Comparison of ENCODE assay signal across 8 cellular contexts in the genomic region with DNA sequence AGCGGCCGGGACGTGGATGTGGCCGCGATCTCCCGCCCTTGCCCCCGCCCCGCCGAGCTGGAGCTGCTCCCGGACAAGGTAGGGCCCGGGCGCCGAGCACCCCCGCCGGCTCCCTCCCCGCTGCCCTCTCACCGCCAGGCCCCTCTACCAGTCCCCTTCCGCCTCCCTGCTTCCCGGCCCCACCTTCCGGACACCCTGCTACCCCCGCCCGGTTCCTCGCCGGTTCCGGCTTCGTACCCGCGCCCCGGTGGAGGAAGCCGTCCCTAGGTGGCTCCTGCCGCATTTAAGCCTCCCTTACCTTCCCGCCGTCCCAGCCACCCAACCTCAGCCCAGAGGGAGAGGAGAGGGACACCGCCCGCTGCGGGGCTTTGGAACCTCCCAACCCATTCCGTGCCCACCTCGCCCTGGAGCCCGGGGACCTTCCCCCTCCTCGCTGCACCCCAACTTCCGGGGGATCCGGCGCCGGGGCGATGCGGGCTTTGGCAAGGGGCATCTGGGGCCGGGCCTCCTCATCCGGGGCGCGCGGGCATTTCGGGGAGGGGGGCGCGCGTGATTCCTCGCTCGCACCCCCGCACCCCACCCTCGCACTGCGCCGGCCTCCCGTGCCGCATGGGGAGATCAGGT. TPM values are rescaled to one million over a fixed set of nuclear protein-coding genes. Genes with fewer than 3 reads are reported as not detected.
DNase-seq lines count a peak whose midpoint lies in the region; ATAC-seq, FAIRE-seq and TF ChIP-seq lines count a peak whose summit lies in the region.

No MANE protein-coding gene starts in this region.

- no peak overlapping the region for H2AK5ac ChIP-seq in H1 (ENCODE audit: low read depth, low read length)

- H3K4me3 ChIP-seq in DOHH2 (ENCODE audit: low read length) (peak overlapping the region; percentile 97), H1 (ENCODE audit: extremely low read depth in 1 of 4, insufficient read depth in 2 of 4, low read depth in 3 of 4, low read length in 4 of 4) (peak overlapping the region; percentile 91 to 100 (median 95)), mucosa of stomach (ENCODE audit: low read length) (peak overlapping the region; percentile 80)

- H3K27me3 ChIP-seq in DOHH2 (ENCODE audit: control insufficient read depth, low read length) (no peaks in the 10 kb centered on the region; the same call in 1 of the 2 replicates), H1 (replicated peaks in 1 of 4; ENCODE audit: control insufficient read depth in 3 of 4, extremely low read depth in 1 of 4, insufficient read depth in 3 of 4, low read length in 3 of 4) (no peaks in the 10 kb centered on the region; a peak in 1 of 7 replicates), mucosa of stomach (ENCODE audit: control insufficient read depth, insufficient read depth, low read length) (no peaks in the 10 kb centered on the region)

- H4K5ac ChIP-seq in H1 (ENCODE audit: insufficient read length, low read depth, low read length), result peak overlapping the region; percentile 45

- FAIRE-seq in H1 (lab: Jason Lieb, UNC), result no peak

- H3K27ac ChIP-seq in DOHH2 (ENCODE audit: low read depth, low read length) (peak overlapping the region; percentile 77), H1 (ENCODE audit: low read depth, low read length) (peak overlapping the region; percentile 74; the same call in 1 of the 2 replicates)

- H3K27me3 Mint-ChIP-seq in activated CD4-positive, alpha-beta memory T cell treated with anti-CD3 and anti-CD28 coated beads for 36 hours, result no peaks in the 10 kb centered on the region

- peak; percentile 26 for DNase-seq in LoVo (ENCODE audit: low spot score)
- DNase-seq in activated CD4-positive, alpha-beta memory T cell treated with anti-CD3 and anti-CD28 coated beads for 36 hours, result peak; percentile 68
- peak in 1 of 2 experiments; percentile 77 for DNase-seq in H1 (ENCODE audit: low read depth in 1 of 2, low spot score in 2 of 2)
- DNase-seq in stimulated activated CD8-positive, alpha-beta memory T cell treated with anti-CD3 and anti-CD28 coated beads, Interleukin-7, amount 100 ng/mL, for 24 hours (ENCODE audit: low read depth), result peak; percentile 41
- no peak for DNase-seq in midbrain (lab: John Stamatoyannopoulos, UW)

- intact Hi-C loops in activated CD4-positive, alpha-beta memory T cell treated with anti-CD3 and anti-CD28 coated beads for 36 hours (cut with micrococcal nuclease), result loop anchor here (1.0 to 10.0 kb wide), 7 partner anchors 159 to 1646 kb away; partner anchors contain the start of genes COMMD1, FAM161A, MDH1 and PEX13

- H2BK12ac ChIP-seq in H1 (ENCODE audit: low read depth, low read length), result no peak overlapping the region

- 0% methylated on average over 18 of the region's 63 CpGs; no CpG with 5 or more reads in 1 of the 2 experiments for WGBS in H1 (ENCODE audit: extremely low coverage in 1 of 2, insufficient coverage in 1 of 2, insufficient read length in 1 of 2, insufficient replicate concordance in 2 of 2, low coverage in 1 of 2, low lambda C conversion rate in 2 of 2, missing lambda C conversion rate in 1 of 2), 2 experiments

- H3K79me2 ChIP-seq in DOHH2 (ENCODE audit: control insufficient read depth, low read length) (peaks cover 54% of the 10 kb centered on the region), H1 (ENCODE audit: control insufficient read depth in 1 of 2, insufficient read depth in 2 of 2, low read length in 2 of 2) (peaks cover 41 to 51% of the 10 kb centered on the region in 2 experiments)

- no peak overlapping the region for H3K14ac ChIP-seq in H1 (ENCODE audit: insufficient read length)

- H2BK120ac ChIP-seq in H1 (replicated peaks; ENCODE audit: low read depth, low read length), result no peak overlapping the region

- H3F3A ChIP-seq in DOHH2 (ENCODE audit: control insufficient read depth, insufficient read depth), result no peaks in the 10 kb centered on the region

- no peak for TF ChIP-seq RAD21 in H1 (IDR thresholded peaks at IDR 0.05 in 1 of 2, conservative IDR thresholded peaks at IDR 0.05 in 1 of 2; ENCODE audit: low read depth in 2 of 2, low read length in 2 of 2)

- H3K79me1 ChIP-seq in H1 (ENCODE audit: low read depth, low read length), result no peaks in the 10 kb centered on the region

- H3K4me3 Mint-ChIP-seq in activated CD4-positive, alpha-beta memory T cell treated with anti-CD3 and anti-CD28 coated beads for 36 hours, result peak overlapping the region; percentile 88

- TF ChIP-seq CTCF in DOHH2 (IDR thresholded peaks at IDR 0.05; ENCODE audit: low read depth, low read length, poor library complexity, severe bottlenecking) (peak; percentile 35), H1 (IDR thresholded peaks at IDR 0.05; ENCODE audit: control extremely low read depth in 1 of 3, insufficient read depth in 1 of 3, low read depth in 1 of 3, low read length in 3 of 3) (no peak)

- CTCF ChIA-PET in activated CD4-positive, alpha-beta memory T cell treated with anti-CD3 and anti-CD28 coated beads for 36 hours (lab: Charles Lee), result interaction anchor here (1.1 kb wide), 1 partner anchor 21 kb away, joined by 3 read pairs; no protein-coding TSS in a partner anchor
- CTCF ChIA-PET in H1 (lab: Charles Lee; ENCODE audit: partially characterized antibody), result interaction anchor here (0.6 to 1.2 kb wide), 3 partner anchors 13 to 196 kb away, joined by 3 read pairs; no protein-coding TSS in a partner anchor

- H2BK20ac ChIP-seq in H1 (ENCODE audit: low read length), result no peak overlapping the region

- peak overlapping the region; percentile 58; the same call in 1 of the 2 replicates for H2BK5ac ChIP-seq in H1 (ENCODE audit: low read depth, low read length)

- peaks cover 7% of the 10 kb centered on the region for H3K36me3 Mint-ChIP-seq in activated CD4-positive, alpha-beta memory T cell treated with anti-CD3 and anti-CD28 coated beads for 36 hours

- peaks cover 36% of the 10 kb centered on the region for H3K4me1 Mint-ChIP-seq in activated CD4-positive, alpha-beta memory T cell treated with anti-CD3 and anti-CD28 coated beads for 36 hours (ENCODE audit: low read depth)

- no peak for TF ChIP-seq POLR2A in H1 (IDR thresholded peaks at IDR 0.05; ENCODE audit: control extremely low read depth in 1 of 2, low read depth in 2 of 2, low read length in 2 of 2)

- peak; percentile 19 for ATAC-seq in GM21825 (IDR thresholded peaks at IDR 0.05; ENCODE audit: unreplicated experiment)

- H3K36me3 ChIP-seq in DOHH2 (ENCODE audit: control insufficient read depth, low read length), result peaks cover 9% of the 10 kb centered on the region
- H3K36me3 ChIP-seq in H1 (ENCODE audit: control insufficient read depth in 2 of 4, insufficient read depth in 4 of 4, low read length in 3 of 4), result no peaks in the 10 kb centered on the region
- H3K36me3 ChIP-seq in mucosa of stomach (ENCODE audit: control insufficient read depth, insufficient read depth, low read length), result no peaks in the 10 kb centered on the region

- H3K4me1 ChIP-seq in DOHH2 (ENCODE audit: control insufficient read depth, low read length), result peaks cover 54% of the 10 kb centered on the region
- peaks cover 4 to 21% (median 11%) of the 10 kb centered on the region in 4 experiments for H3K4me1 ChIP-seq in H1 (replicated peaks in 1 of 4; ENCODE audit: control insufficient read depth in 3 of 4, insufficient read depth in 4 of 4, low read length in 3 of 4)
- H3K4me1 ChIP-seq in mucosa of stomach (ENCODE audit: control insufficient read depth, insufficient read depth, low read length), result peaks cover 17% of the 10 kb centered on the region

- peak overlapping the region; percentile 17 for H3K56ac ChIP-seq in H1 (replicated peaks; ENCODE audit: insufficient read length, low read depth, low read length)

- no peaks in the 10 kb centered on the region for H3K9me2 ChIP-seq in DOHH2 (replicated peaks; ENCODE audit: control insufficient read depth, low read length)

- no peak overlapping the region for H2AFZ ChIP-seq in H1 (ENCODE audit: low read length)

- no peak overlapping the region for H3K23ac ChIP-seq in H1 (ENCODE audit: insufficient read length)

- H4K20me1 ChIP-seq in DOHH2 (ENCODE audit: control insufficient read depth, insufficient read depth, low read depth, low read length) (peaks cover 25% of the 10 kb centered on the region), H1 (replicated peaks in 1 of 2; ENCODE audit: control insufficient read depth in 1 of 2, insufficient read depth in 2 of 2, low read length in 2 of 2) (peaks cover 18 to 20% of the 10 kb centered on the region in 2 experiments)

- POLR2A ChIA-PET in activated CD4-positive, alpha-beta memory T cell treated with anti-CD3 and anti-CD28 coated beads for 36 hours (lab: Charles Lee), result interaction anchor here (1.1 to 1.4 kb wide), 3 partner anchors 20 to 113 kb away, joined by 4 to 6 read pairs (median 6); no protein-coding TSS in a partner anchor
- POLR2A ChIA-PET in H1 (lab: Charles Lee; ENCODE audit: partially characterized antibody), result interaction anchor here (0.9 to 1.5 kb wide), 2 partner anchors 13 to 49 kb away, joined by 3 read pairs; no protein-coding TSS in a partner anchor

- peak overlapping the region; percentile 65 to 85 (median 73) for H3K9ac ChIP-seq in H1 (replicated peaks in 1 of 4; ENCODE audit: extremely low read depth in 1 of 4, low read depth in 3 of 4, low read length in 3 of 4)
- peak overlapping the region; percentile 97 for H3K9ac ChIP-seq in mucosa of stomach (ENCODE audit: low read length)

- no peaks in the 10 kb centered on the region; the same call in 1 of the 2 replicates for H3K23me2 ChIP-seq in H1 (ENCODE audit: low read depth, low read length)

- peak overlapping the region; percentile 96 for H3K27ac Mint-ChIP-seq in activated CD4-positive, alpha-beta memory T cell treated with anti-CD3 and anti-CD28 coated beads for 36 hours

- TF ChIP-seq EP300 in H1 (IDR thresholded peaks at IDR 0.05; ENCODE audit: borderline replicate concordance in 1 of 2, low read depth in 2 of 2, low read length in 2 of 2), result no peak

- H2BK15ac ChIP-seq in H1 (ENCODE audit: low read length), result no peak overlapping the region

- H4K91ac ChIP-seq in H1 (replicated peaks; ENCODE audit: insufficient read length, low read length), result no peak overlapping the region

- no peaks in the 10 kb centered on the region for H3K9me3 ChIP-seq in DOHH2 (ENCODE audit: control insufficient read depth, insufficient read depth, low read length)
- no peaks in the 10 kb centered on the region for H3K9me3 ChIP-seq in H1 (ENCODE audit: insufficient read depth in 2 of 2, low read depth in 1 of 2, low read length in 1 of 2)
- no peaks in the 10 kb centered on the region for H3K9me3 ChIP-seq in mucosa of stomach (ENCODE audit: control insufficient read depth, low read length)

- H3K18ac ChIP-seq in H1 (ENCODE audit: extremely low read depth, low read length), result peak overlapping the region; percentile 85

- H3K4me2 ChIP-seq in DOHH2 (ENCODE audit: low read length) (peak overlapping the region; percentile 73), H1 (ENCODE audit: insufficient read depth in 1 of 2, low read depth in 2 of 2, low read length in 2 of 2) (peak overlapping the region; percentile 43 to 61)

- H3K4ac ChIP-seq in H1 (replicated peaks; ENCODE audit: insufficient read length, low read depth, low read length), result no peak overlapping the region

- no peaks in the 10 kb centered on the region for H3K9me3 Mint-ChIP-seq in activated CD4-positive, alpha-beta memory T cell treated with anti-CD3 and anti-CD28 coated beads for 36 hours

- H4K8ac ChIP-seq in H1 (ENCODE audit: extremely low read depth, insufficient read depth, low read length), result peak overlapping the region; percentile 91; the same call in 1 of the 2 replicates

RNA-seq across cellular contexts. Expression of gene B3GNT2, which starts 0.5 kb away (rescaled TPM):
- 10 to 100 TPM; 26.6 to 26.9 TPM for total RNA-seq in activated CD4-positive, alpha-beta memory T cell treated with anti-CD3 and anti-CD28 coated beads for 36 hours
- 40.8 and 41.3 TPM in 2 replicates for total RNA-seq in H1 (2021; fragmentation: NEBNext Ultra II Directional; extraction: Animal tissue kit (Norgen Biotek cat#: 25700))
- 17.6 and 20.1 TPM in 2 replicates for polyA plus RNA-seq in H1 (2011; rRNA removed)
- 29.3 TPM for polyA plus RNA-seq in H1 (2011; cell fraction: cytosol; rRNA removed)
- polyA plus RNA-seq in H1 (2011; cell fraction: nucleus; rRNA removed), result 16.1 TPM
- 21.6 to 30.8 TPM (median 26.6 TPM) in 4 replicates for polyA plus RNA-seq in H1 (2012, experiment 1 of 2)
- polyA plus RNA-seq in H1 (2012, experiment 2 of 2), result 4.7 TPM
- polyA plus RNA-seq in H1 (2013, experiment 1 of 2), result 46.9 TPM
- polyA plus RNA-seq in H1 (2013, experiment 2 of 2), result 54.5 TPM
- 55.2 TPM in 2 replicates for polyA minus RNA-seq in H1 (2011; rRNA and poly(A)+ RNA removed)
- polyA minus RNA-seq in H1 (2011; cell fraction: cytosol; rRNA and poly(A)+ RNA removed), result 29.4 TPM
- 28.5 TPM for polyA minus RNA-seq in H1 (2011; cell fraction: nucleus; rRNA and poly(A)+ RNA removed)
